ENCODE assay signal across 8 cellular contexts in the genomic region with DNA sequence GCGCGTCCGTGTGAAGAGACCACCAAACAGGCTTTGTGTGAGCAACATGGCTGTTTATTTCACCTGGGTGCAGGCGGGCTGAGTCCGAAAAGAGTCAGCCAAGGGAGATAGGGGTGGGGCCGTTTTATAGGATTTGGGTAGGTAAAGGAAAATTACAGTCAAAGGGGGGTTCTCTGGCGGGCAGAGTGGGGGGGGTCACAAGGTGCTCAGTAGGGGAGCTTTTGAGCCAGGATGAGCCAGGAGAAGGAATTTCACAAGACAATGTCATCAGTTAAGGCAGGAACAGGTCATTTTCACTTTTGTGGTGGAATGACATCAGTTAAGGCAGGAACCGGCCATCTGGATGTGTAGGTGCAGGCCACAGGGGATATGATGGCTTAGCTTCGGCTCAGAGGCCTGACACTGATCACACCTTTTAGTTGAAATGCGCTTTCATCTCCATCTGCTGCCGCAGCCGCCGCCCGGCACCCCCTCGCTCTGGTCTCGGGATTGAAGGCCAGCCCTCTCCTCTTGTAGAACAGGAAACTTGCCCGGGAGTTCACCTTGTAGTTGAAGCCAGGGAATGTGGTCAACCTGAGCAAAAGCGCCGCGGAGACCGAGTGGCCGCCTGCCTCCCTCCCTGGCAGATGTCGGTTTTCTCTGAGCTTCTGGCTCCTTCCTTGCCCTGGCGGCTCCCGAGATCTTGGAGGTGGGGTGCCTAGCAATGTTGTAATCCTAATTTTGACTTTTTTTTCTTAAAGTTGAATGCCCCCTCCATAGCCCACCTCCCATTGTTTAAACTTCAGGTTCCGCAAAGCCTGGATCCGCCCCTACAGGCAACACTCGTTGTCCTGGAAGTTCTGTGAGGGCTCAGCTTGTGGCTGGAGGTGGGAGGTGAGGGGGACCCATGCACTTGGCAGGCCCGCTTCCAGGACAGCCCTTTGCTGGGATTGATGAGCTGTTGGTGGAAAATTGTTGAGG. TPM values are rescaled to one million over a fixed set of nuclear protein-coding genes. Genes with fewer than 3 reads are reported as not detected.
A peak's percentile ranks its signal among the peaks of the same experiment; 100 is the strongest.
DNase-seq lines count a peak whose midpoint lies in the region; TF ChIP-seq lines count a peak whose summit lies in the region.
"Not testable (repeated sequence)": the region's sequence is repeated elsewhere in the genome, so short reads cannot be mapped to it uniquely, and the experiment has no call there.

No MANE protein-coding gene starts in this region.

- H3K9me3 ChIP-seq in CD4-positive, alpha-beta memory T cell (ENCODE audit: control insufficient read depth in 1 of 2, low read length in 2 of 2); SK-N-SH; esophagus muscularis mucosa; neutrophil; thymus (ENCODE audit: control insufficient read depth): not testable (repeated sequence)

- H3K9me3 Mint-ChIP-seq in CD4-positive, alpha-beta memory T cell, result not testable (repeated sequence)

- H3K4me1 Mint-ChIP-seq in CD4-positive, alpha-beta memory T cell, result peaks cover 5 to 13% (median 6%) of the 10 kb centered on the region in 4 donors

- H3K27ac ChIP-seq in CD4-positive, alpha-beta memory T cell (ENCODE audit: low read depth, low read length), result not testable (repeated sequence)
- H3K27ac ChIP-seq in SK-N-SH (ENCODE audit: low read depth in 2 of 2, low read length in 1 of 2) (peak overlapping the region in 1 of 2 experiments; percentile 46; a peak in 3 of 4 replicates), esophagus muscularis mucosa (replicated peaks in 1 of 4) (peak overlapping the region; percentile 84 to 89 (median 86)), neutrophil (peak overlapping the region; percentile 52), thymus (ENCODE audit: low read depth) (peak overlapping the region; percentile 52)

- peaks cover 11% of the 10 kb centered on the region for H3K4me1 ChIP-seq in CD4-positive, alpha-beta memory T cell (ENCODE audit: insufficient read depth, low read length)
- H3K4me1 ChIP-seq in SK-N-SH (ENCODE audit: control insufficient read depth in 1 of 2, insufficient read depth in 2 of 2, low read depth in 1 of 2, low read length in 1 of 2) (peaks cover 5 to 23% of the 10 kb centered on the region in 2 experiments; a peak in 3 of 4 replicates), esophagus muscularis mucosa (peaks cover 50 to 63% (median 58%) of the 10 kb centered on the region in 4 donors), neutrophil (ENCODE audit: control insufficient read depth in 1 of 2, insufficient read depth in 1 of 2, low read depth in 1 of 2, low read length in 1 of 2) (peaks cover 29 to 39% of the 10 kb centered on the region in 2 experiments)
- not testable (repeated sequence) for H3K4me1 ChIP-seq in thymus (ENCODE audit: control insufficient read depth, insufficient read depth, low read length)

- not testable (repeated sequence) for TF ChIP-seq POLR2A in esophagus muscularis mucosa (IDR thresholded peaks at IDR 0.05; ENCODE audit: low read depth)

- not testable (repeated sequence) for H3K27me3 ChIP-seq in CD4-positive, alpha-beta memory T cell (ENCODE audit: insufficient read depth, low read length); SK-N-SH (ENCODE audit: insufficient read depth); esophagus muscularis mucosa; neutrophil; thymus (ENCODE audit: control insufficient read depth, insufficient read depth)

- TF ChIP-seq CTCF in SK-N-SH (IDR thresholded peaks at IDR 0.05); esophagus muscularis mucosa (IDR thresholded peaks at IDR 0.05); neutrophil (IDR thresholded peaks at IDR 0.05): not testable (repeated sequence)

- peak overlapping the region; percentile 86 for H3K4me2 ChIP-seq in SK-N-SH

- H3K79me2 ChIP-seq in SK-N-SH (ENCODE audit: insufficient read depth), result not testable (repeated sequence)

- peak overlapping the region; percentile 89 for H2AFZ ChIP-seq in SK-N-SH (ENCODE audit: low read depth)

- WGBS in SK-N-SH (ENCODE audit: low lambda C conversion rate), result 64% methylated on average over 26 of the region's 29 CpGs
- 9% methylated on average over 21 of the region's 29 CpGs for WGBS in esophagus muscularis mucosa
- 38% methylated on average over 29 of the region's 29 CpGs for WGBS in thymus

- peak overlapping the region; percentile 73 for H3K9ac ChIP-seq in SK-N-SH

- H3K36me3 ChIP-seq in CD4-positive, alpha-beta memory T cell (ENCODE audit: insufficient read depth, low read length); SK-N-SH (replicated peaks in 1 of 2; ENCODE audit: control insufficient read depth in 1 of 2, insufficient read depth in 2 of 2, low read length in 1 of 2); esophagus muscularis mucosa; neutrophil; thymus (ENCODE audit: control insufficient read depth, insufficient read depth): not testable (repeated sequence)

- not testable (repeated sequence) for DNase-seq in CD4-positive, alpha-beta memory T cell; SK-N-SH; esophagus muscularis mucosa (ENCODE audit: extremely low spot score)
- DNase-seq in HuH-7.5 (ENCODE audit: low spot score) (peak; percentile 44), astrocyte of the hippocampus (ENCODE audit: low read depth, low spot score) (peak; percentile 72), left kidney (ENCODE audit: low read depth, low spot score) (peak; percentile 70)

- CTCF ChIA-PET in CD4-positive, alpha-beta memory T cell (lab: Charles Lee; ENCODE audit: partially characterized antibody), result interaction anchor here (0.6 to 1.0 kb wide), 3 partner anchors 8 to 33 kb away, joined by 3 to 5 read pairs (median 3); a partner anchor contains a TSS
- CTCF ChIA-PET in SK-N-SH (lab: Yijun Ruan, JAX), result interaction anchor here (0.7 to 5.2 kb wide), 16 partner anchors 12 to 339 kb away, joined by 3 to 20 read pairs (median 3); a partner anchor contains a TSS

- intact Hi-C loops in CD4-positive, alpha-beta memory T cell (cut with micrococcal nuclease), result loop anchor here (1.0 kb wide), 1 partner anchor 34 kb away; a partner anchor contains a TSS
- intact Hi-C loops in esophagus muscularis mucosa (cut with DNase I), result loop anchor here (2.0 kb wide), 1 partner anchor 36 kb away; no protein-coding TSS in a partner anchor

- H3K4me3 Mint-ChIP-seq in CD4-positive, alpha-beta memory T cell, result peak overlapping the region; percentile 81 to 91 (median 86)

- not testable (repeated sequence) for H3K9me2 ChIP-seq in SK-N-SH

- POLR2A ChIA-PET in CD4-positive, alpha-beta memory T cell (lab: Charles Lee; ENCODE audit: partially characterized antibody), result interaction anchor here (1.0 to 2.3 kb wide), 2 partner anchors 29 to 33 kb away, joined by 3 to 21 read pairs; a partner anchor contains a TSS
- POLR2A ChIA-PET in SK-N-SH (lab: Yijun Ruan, JAX), result interaction anchor here (1.5 to 1.6 kb wide), 2 partner anchors 9 to 33 kb away, joined by 3 to 5 read pairs; a partner anchor contains a TSS

- peak overlapping the region in 1 of 7 donors; percentile 84 for H3K27ac Mint-ChIP-seq in CD4-positive, alpha-beta memory T cell

- TF ChIP-seq RAD21 in SK-N-SH (IDR thresholded peaks at IDR 0.05; ENCODE audit: low read length), result not testable (repeated sequence)

- H3K27me3 Mint-ChIP-seq in CD4-positive, alpha-beta memory T cell, result not testable (repeated sequence)

- H4K20me1 ChIP-seq in SK-N-SH (ENCODE audit: insufficient read depth), result not testable (repeated sequence)

- not testable (repeated sequence) for H3K36me3 Mint-ChIP-seq in CD4-positive, alpha-beta memory T cell

- H3K4me3 ChIP-seq in CD4-positive, alpha-beta memory T cell (ENCODE audit: low read length in 2 of 2), result peak overlapping the region; percentile 27 to 29
- H3K4me3 ChIP-seq in SK-N-SH (ENCODE audit: low read depth in 2 of 2, low read length in 1 of 2), result peak overlapping the region; percentile 68 to 97
- H3K4me3 ChIP-seq in esophagus muscularis mucosa, result peak overlapping the region; percentile 69 to 90 (median 77)
- H3K4me3 ChIP-seq in neutrophil (ENCODE audit: low read depth in 1 of 2, low read length in 1 of 2), result peak overlapping the region; percentile 54 to 63
- peak overlapping the region; percentile 66 for H3K4me3 ChIP-seq in thymus (ENCODE audit: low read length)

- TF ChIP-seq EP300 in SK-N-SH (IDR thresholded peaks at IDR 0.05; ENCODE audit: borderline replicate concordance in 1 of 2, low read depth in 1 of 2, low read length in 1 of 2); esophagus muscularis mucosa (IDR thresholded peaks at IDR 0.05): not testable (repeated sequence)

- not testable (repeated sequence) for H3F3A ChIP-seq in SK-N-SH (replicated peaks; ENCODE audit: insufficient read depth)

RNA-seq across cellular contexts. Expression of a gene that starts 0.9 kb away (rescaled TPM):
- total RNA-seq in CD4-positive, alpha-beta memory T cell, result 1 to 10 TPM; 2.1 to 3.0 TPM
- polyA plus RNA-seq in CD4-positive, alpha-beta memory T cell, result under 1 TPM; 0.34 to 0.56 TPM
- polyA plus RNA-seq in SK-N-SH (2012; rRNA removed), result 22.6 and 45.7 TPM in 2 replicates
- 28.3 and 33.1 TPM in 2 replicates for polyA plus RNA-seq in SK-N-SH (2012; cell fraction: cytosol; rRNA removed)
- polyA plus RNA-seq in SK-N-SH (2012; cell fraction: nucleus; rRNA removed), result 36.0 and 37.1 TPM in 2 replicates
- 100 to 1,000 TPM in 1 of 4 donors, 10 to 100 TPM in 3; 59.0 to 136 (median 85.6) TPM for total RNA-seq in esophagus muscularis mucosa
- polyA plus RNA-seq in thymus, result 13.3 TPM

RNA-seq across cellular contexts. Expression of a gene that starts 33.2 kb away (rescaled TPM):
- total RNA-seq in CD4-positive, alpha-beta memory T cell, result 100 to 1,000 TPM; 141 to 151 TPM
- 100 to 1,000 TPM; 290 to 500 TPM for polyA plus RNA-seq in CD4-positive, alpha-beta memory T cell
- polyA plus RNA-seq in SK-N-SH (2012; rRNA removed) (156 and 292 TPM in 2 replicates), thymus (362 TPM)
- 324 and 359 TPM in 2 replicates for polyA plus RNA-seq in SK-N-SH (2012; cell fraction: cytosol; rRNA removed)
- polyA plus RNA-seq in SK-N-SH (2012; cell fraction: nucleus; rRNA removed), result 60.3 and 116 TPM in 2 replicates
- 100 to 1,000 TPM in 3 of 4 donors, 10 to 100 TPM in 1; 95.1 to 192 (median 164) TPM for total RNA-seq in esophagus muscularis mucosa

Comparison
In these comparisons a context has a peak if more than half of its experiments do, and no peak if none do; other contexts are left out.
1. H3K4me3 ChIP-seq: peak in every context shown above with its lines; median percentile 82 in SK-N-SH; 77 in esophagus muscularis mucosa; 66 in thymus; 58 in neutrophil; 28 in CD4-positive, alpha-beta memory T cell.